ENCODE assay signal across 8 cellular contexts in genomic region chr2:168210898-168211570, GRCh38. TPM values are rescaled to one million over a fixed set of nuclear protein-coding genes. Genes with fewer than 3 reads are reported as not detected.
DNase-seq lines count a peak whose midpoint lies in the region; ATAC-seq and TF ChIP-seq lines count a peak whose summit lies in the region.

No MANE protein-coding gene starts in this region.

- H3K27me3 ChIP-seq in mononuclear cell (ENCODE audit: insufficient read depth, low read length), result no peaks in the 10 kb centered on the region
- no peaks in the 10 kb centered on the region for H3K27me3 ChIP-seq in uterus

- intact Hi-C loops in uterus (cut with DNase I; ENCODE audit: low total_unique reads), result no loop called here

- no peaks in the 10 kb centered on the region for H3K36me3 ChIP-seq in uterus

- no peaks in the 10 kb centered on the region for H3K9me3 ChIP-seq in mononuclear cell (ENCODE audit: low read depth, low read length)
- no peaks in the 10 kb centered on the region for H3K9me3 ChIP-seq in uterus

- in situ Hi-C loops in astrocyte of the spinal cord (cut with HindIII; ENCODE audit: low sequenced_read_pairs), result no loop called here

- DNase-seq in 8988T (peak; percentile 26), NB4 (ENCODE audit: low read depth) (peak; percentile 93), astrocyte of the spinal cord (ENCODE audit: low read depth, low spot score) (peak; percentile 83), uterus (no peak), NCI-H2227 (lab: John Stamatoyannopoulos, UW; ENCODE audit: unreplicated experiment) (no peak), NCI-H2171 treated with DMSO at 0.1 percent for 48 hours (lab: John Stamatoyannopoulos, UW) (no peak)

- H3K4me3 ChIP-seq in NB4 (ENCODE audit: low read depth, low read length) (peak overlapping the region; percentile 64), astrocyte of the spinal cord (ENCODE audit: low read depth, low read length) (no peak overlapping the region), mononuclear cell (ENCODE audit: low read length) (peak overlapping the region; percentile 26), uterus (no peak overlapping the region)

- no peak overlapping the region for H3K27ac ChIP-seq in uterus

- peak; percentile 62 for ATAC-seq in GM19351 (IDR thresholded peaks at IDR 0.05; ENCODE audit: unreplicated experiment)

- TF ChIP-seq CTCF in NB4 (IDR thresholded peaks at IDR 0.05; ENCODE audit: low read depth, low read length), result no peak
- no peak for TF ChIP-seq CTCF in astrocyte of the spinal cord (IDR thresholded peaks at IDR 0.05; ENCODE audit: low read depth, low read length)
- no peak for TF ChIP-seq CTCF in uterus (IDR thresholded peaks at IDR 0.05)

- H3K4me1 ChIP-seq in mononuclear cell (ENCODE audit: insufficient read depth, low read length) (peaks cover 38% of the 10 kb centered on the region), uterus (no peaks in the 10 kb centered on the region)

- TF ChIP-seq POLR2A in NB4 (IDR thresholded peaks at IDR 0.05; ENCODE audit: extremely low read depth, insufficient read length) (no peak), uterus (IDR thresholded peaks at IDR 0.05) (no peak)

RNA-seq across cellular contexts. Expression of gene STK39, which starts 36.4 kb away (rescaled TPM):
- 12.6 TPM for total RNA-seq in mononuclear cell
- total RNA-seq in uterus, result 10 to 100 TPM in 2 of 4 donors, 1 to 10 TPM in 2; 5.0 to 23.6 (median 9.8) TPM

Comparison
In these comparisons a context has a peak if more than half of its experiments do, and no peak if none do; other contexts are left out.
1. DNase-seq: peak in 8988T (single experiment), NB4 (single experiment) and astrocyte of the spinal cord (single experiment); none in uterus (0 of 2), NCI-H2227 (single experiment) and NCI-H2171 treated with DMSO at 0.1 percent for 48 hours (single experiment).
2. H3K4me3 ChIP-seq: peak in NB4 (single experiment) and mononuclear cell (single experiment); none in astrocyte of the spinal cord (single experiment) and uterus (0 of 2).